In the genomic region with DNA sequence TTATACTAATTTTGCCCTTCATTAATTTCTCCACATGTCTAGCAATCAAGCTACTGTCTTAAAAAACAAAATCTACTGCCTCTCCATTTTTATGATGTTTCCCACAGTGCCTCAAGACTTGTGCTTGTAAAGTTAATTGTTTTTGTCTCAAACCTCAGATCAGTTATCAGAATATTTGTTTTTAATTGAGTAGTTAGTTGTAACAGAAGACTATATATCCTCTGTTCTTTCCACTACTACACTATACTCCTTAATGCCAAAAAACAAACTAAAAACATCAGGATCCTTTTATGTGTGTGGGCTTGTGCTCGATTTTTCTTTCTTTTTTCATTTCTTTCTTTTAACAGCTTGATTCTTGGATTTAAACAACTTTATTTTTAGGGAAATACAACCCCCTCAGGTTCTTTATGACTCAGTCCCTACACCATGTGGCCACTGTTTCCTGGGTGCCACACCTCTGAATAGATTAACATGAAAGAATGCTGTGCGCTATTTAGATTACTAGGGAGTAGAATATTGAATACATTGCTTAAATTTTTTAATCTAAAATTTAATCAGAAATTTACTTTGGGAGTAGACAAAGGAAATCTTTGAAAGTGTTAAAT, we compare ENCODE assay signal across 1 cellular context.
TF ChIP-seq lines count a peak whose summit lies in the region.

No MANE protein-coding gene starts in this region.

TF ChIP-seq in HepG2, 621 proteins besides CTCF, POLR2A, EP300 and RAD21:
- TF ChIP-seq, protein P1, sequence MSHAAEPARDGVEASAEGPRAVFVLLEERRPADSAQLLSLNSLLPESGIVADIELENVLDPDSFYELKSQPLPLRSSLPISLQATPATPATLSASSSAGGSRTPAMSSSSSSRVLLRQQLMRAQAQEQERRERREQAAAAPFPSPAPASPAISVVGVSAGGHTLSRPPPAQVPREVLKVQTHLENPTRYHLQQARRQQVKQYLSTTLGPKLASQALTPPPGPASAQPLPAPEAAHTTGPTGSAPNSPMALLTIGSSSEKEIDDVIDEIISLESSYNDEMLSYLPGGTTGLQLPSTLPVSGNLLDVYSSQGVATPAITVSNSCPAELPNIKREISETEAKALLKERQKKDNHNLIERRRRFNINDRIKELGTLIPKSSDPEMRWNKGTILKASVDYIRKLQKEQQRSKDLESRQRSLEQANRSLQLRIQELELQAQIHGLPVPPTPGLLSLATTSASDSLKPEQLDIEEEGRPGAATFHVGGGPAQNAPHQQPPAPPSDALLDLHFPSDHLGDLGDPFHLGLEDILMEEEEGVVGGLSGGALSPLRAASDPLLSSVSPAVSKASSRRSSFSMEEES (CRISPR knock-in tag; IDR thresholded peaks at IDR 0.05), result no peak
- TF ChIP-seq, protein P2, sequence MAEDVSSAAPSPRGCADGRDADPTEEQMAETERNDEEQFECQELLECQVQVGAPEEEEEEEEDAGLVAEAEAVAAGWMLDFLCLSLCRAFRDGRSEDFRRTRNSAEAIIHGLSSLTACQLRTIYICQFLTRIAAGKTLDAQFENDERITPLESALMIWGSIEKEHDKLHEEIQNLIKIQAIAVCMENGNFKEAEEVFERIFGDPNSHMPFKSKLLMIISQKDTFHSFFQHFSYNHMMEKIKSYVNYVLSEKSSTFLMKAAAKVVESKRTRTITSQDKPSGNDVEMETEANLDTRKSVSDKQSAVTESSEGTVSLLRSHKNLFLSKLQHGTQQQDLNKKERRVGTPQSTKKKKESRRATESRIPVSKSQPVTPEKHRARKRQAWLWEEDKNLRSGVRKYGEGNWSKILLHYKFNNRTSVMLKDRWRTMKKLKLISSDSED (CRISPR knock-in tag; IDR thresholded peaks at IDR 0.05), result no peak
- TF ChIP-seq PRPF4 (IDR thresholded peaks at IDR 0.05; ENCODE audit: low read depth, low read length, poor library complexity, severe bottlenecking), result no peak
- TF ChIP-seq ZNF235 (CRISPR knock-in tag; IDR thresholded peaks at IDR 0.05; ENCODE audit: borderline replicate concordance), result no peak
- no peak for TF ChIP-seq HNRNPH1 (optimal IDR thresholded peaks at IDR 0.05; ENCODE audit: low read depth, low read length)
- TF ChIP-seq ZNF543 (CRISPR knock-in tag; IDR thresholded peaks at IDR 0.05), result no peak
- TF ChIP-seq, protein P3, sequence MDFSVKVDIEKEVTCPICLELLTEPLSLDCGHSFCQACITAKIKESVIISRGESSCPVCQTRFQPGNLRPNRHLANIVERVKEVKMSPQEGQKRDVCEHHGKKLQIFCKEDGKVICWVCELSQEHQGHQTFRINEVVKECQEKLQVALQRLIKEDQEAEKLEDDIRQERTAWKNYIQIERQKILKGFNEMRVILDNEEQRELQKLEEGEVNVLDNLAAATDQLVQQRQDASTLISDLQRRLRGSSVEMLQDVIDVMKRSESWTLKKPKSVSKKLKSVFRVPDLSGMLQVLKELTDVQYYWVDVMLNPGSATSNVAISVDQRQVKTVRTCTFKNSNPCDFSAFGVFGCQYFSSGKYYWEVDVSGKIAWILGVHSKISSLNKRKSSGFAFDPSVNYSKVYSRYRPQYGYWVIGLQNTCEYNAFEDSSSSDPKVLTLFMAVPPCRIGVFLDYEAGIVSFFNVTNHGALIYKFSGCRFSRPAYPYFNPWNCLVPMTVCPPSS (IDR thresholded peaks at IDR 0.05), result no peak
- TF ChIP-seq, protein P4, sequence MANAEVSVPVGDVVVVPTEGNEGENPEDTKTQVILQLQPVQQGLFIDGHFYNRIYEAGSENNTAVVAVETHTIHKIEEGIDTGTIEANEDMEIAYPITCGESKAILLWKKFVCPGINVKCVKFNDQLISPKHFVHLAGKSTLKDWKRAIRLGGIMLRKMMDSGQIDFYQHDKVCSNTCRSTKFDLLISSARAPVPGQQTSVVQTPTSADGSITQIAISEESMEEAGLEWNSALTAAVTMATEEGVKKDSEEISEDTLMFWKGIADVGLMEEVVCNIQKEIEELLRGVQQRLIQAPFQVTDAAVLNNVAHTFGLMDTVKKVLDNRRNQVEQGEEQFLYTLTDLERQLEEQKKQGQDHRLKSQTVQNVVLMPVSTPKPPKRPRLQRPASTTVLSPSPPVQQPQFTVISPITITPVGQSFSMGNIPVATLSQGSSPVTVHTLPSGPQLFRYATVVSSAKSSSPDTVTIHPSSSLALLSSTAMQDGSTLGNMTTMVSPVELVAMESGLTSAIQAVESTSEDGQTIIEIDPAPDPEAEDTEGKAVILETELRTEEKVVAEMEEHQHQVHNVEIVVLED (CRISPR knock-in tag; IDR thresholded peaks at IDR 0.05; ENCODE audit: borderline replicate concordance), result no peak
- TF ChIP-seq, protein P5, sequence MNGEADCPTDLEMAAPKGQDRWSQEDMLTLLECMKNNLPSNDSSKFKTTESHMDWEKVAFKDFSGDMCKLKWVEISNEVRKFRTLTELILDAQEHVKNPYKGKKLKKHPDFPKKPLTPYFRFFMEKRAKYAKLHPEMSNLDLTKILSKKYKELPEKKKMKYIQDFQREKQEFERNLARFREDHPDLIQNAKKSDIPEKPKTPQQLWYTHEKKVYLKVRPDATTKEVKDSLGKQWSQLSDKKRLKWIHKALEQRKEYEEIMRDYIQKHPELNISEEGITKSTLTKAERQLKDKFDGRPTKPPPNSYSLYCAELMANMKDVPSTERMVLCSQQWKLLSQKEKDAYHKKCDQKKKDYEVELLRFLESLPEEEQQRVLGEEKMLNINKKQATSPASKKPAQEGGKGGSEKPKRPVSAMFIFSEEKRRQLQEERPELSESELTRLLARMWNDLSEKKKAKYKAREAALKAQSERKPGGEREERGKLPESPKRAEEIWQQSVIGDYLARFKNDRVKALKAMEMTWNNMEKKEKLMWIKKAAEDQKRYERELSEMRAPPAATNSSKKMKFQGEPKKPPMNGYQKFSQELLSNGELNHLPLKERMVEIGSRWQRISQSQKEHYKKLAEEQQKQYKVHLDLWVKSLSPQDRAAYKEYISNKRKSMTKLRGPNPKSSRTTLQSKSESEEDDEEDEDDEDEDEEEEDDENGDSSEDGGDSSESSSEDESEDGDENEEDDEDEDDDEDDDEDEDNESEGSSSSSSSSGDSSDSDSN (CRISPR knock-in tag; IDR thresholded peaks at IDR 0.05), result no peak
TF ChIP-seq in HepG2: peak in this region for 0.
